Comparison of ENCODE assay signal across 34 cellular contexts in genomic region chr22:16562711-16563554, GRCh38. TPM values are rescaled to one million over a fixed set of nuclear protein-coding genes. Genes with fewer than 3 reads are reported as not detected.
"Had no signal": no experiment of that assay in that cellular context is flagged by ENCODE, and none has a peak within 500 bp of the region (broad histone marks: within the 10 kb centered on the region; RNA-seq: fewer than 3 reads in every experiment).

No MANE protein-coding gene starts in this region.

- H3K27me3 ChIP-seq: brain microvascular endothelial cell, esophagus muscularis mucosa, foreskin keratinocyte, gastrocnemius medialis, heart left ventricle had no signal

- H3K36me3 Mint-ChIP-seq: activated naive CD8-positive, alpha-beta T cell had no signal

- H3K4me1 ChIP-seq: esophagus muscularis mucosa, foreskin keratinocyte, gastrocnemius medialis, heart left ventricle had no signal

- H3K27ac Mint-ChIP-seq: activated CD4-positive, alpha-beta T cell treated with anti-CD3 and anti-CD28 coated beads for 36 hours; activated CD8-positive, alpha-beta T cell treated with anti-CD3 and anti-CD28 coated beads for 36 hours; activated naive CD8-positive, alpha-beta T cell; activated T-helper 17 cell treated with anti-CD3 and anti-CD28 coated beads, Interleukin-2, amount 50 U/mL, for 72 hours; effector memory CD8-positive, alpha-beta T cell had no signal

- H3K9me3 ChIP-seq: esophagus muscularis mucosa, gastrocnemius medialis, heart left ventricle had no signal

- H3K4me3 Mint-ChIP-seq: activated CD4-positive, alpha-beta T cell treated with anti-CD3 and anti-CD28 coated beads for 36 hours; activated CD8-positive, alpha-beta T cell treated with anti-CD3 and anti-CD28 coated beads for 36 hours; activated naive CD8-positive, alpha-beta T cell; activated T-cell treated with anti-CD3 and anti-CD28 coated beads, Interleukin-2, amount 50 U/mL, for 4 hours; activated T-helper 17 cell treated with anti-CD3 and anti-CD28 coated beads, Interleukin-2, amount 50 U/mL, for 72 hours; central memory CD8-positive, alpha-beta T cell; effector memory CD8-positive, alpha-beta T cell had no signal

- H3K27ac ChIP-seq: brain microvascular endothelial cell, esophagus muscularis mucosa, foreskin keratinocyte, gastrocnemius medialis, heart left ventricle had no signal

- DNase-seq: activated CD4-positive, alpha-beta T cell treated with anti-CD3 and anti-CD28 coated beads for 36 hours; activated CD4-positive, alpha-beta T cell treated with anti-CD3 and anti-CD28 coated beads, Interleukin-2, amount 50 U/mL, for 1 hour; activated CD4-positive, alpha-beta T cell treated with anti-CD3 and anti-CD28 coated beads, Interleukin-2, amount 50 U/mL, for 48 hours; activated CD4-positive, CD25-positive, alpha-beta regulatory T cell; activated CD4-positive, CD25-positive, alpha-beta regulatory T cell treated with anti-CD3 and anti-CD28 coated beads, Interleukin-2, amount 50 U/mL, for 72 hours; activated CD8-positive, alpha-beta memory T cell treated with anti-CD3 and anti-CD28 coated beads for 24 hours; activated CD8-positive, alpha-beta T cell treated with anti-CD3 and anti-CD28 coated beads for 36 hours; activated effector memory CD4-positive, alpha-beta T cell treated with Interleukin-2 at 50 U/mL for 16 hours; activated gamma-delta T cell treated with Interleukin-2 at 50 U/mL for 16 hours; activated naive CD4-positive, alpha-beta T cell treated with anti-CD3 and anti-CD28 coated beads, Interleukin-2, amount 50 U/mL, for 16 hours; activated naive CD4-positive, alpha-beta T cell treated with Interleukin-2 at 50 U/mL for 16 hours; activated T-cell treated with anti-CD3 and anti-CD28 coated beads, Interleukin-2, amount 50 U/mL, for 4 hours; amniotic stem cell; anterior cingulate cortex; brain microvascular endothelial cell; cortex of kidney; dermis blood vessel endothelial cell; effector CD4-positive, alpha-beta T cell; effector memory CD8-positive, alpha-beta T cell; erythroblast; foreskin keratinocyte; gastrocnemius medialis; glutamatergic neuron; T-helper 2 cell had no signal

- H3K9me3 Mint-ChIP-seq: activated CD8-positive, alpha-beta T cell treated with anti-CD3 and anti-CD28 coated beads for 36 hours; activated T-cell treated with anti-CD3 and anti-CD28 coated beads, Interleukin-2, amount 50 U/mL, for 4 hours; activated T-helper 17 cell treated with anti-CD3 and anti-CD28 coated beads, Interleukin-2, amount 50 U/mL, for 72 hours; central memory CD8-positive, alpha-beta T cell had no signal

- H3K27me3 Mint-ChIP-seq: activated CD4-positive, alpha-beta T cell treated with anti-CD3 and anti-CD28 coated beads for 36 hours; activated CD8-positive, alpha-beta T cell treated with anti-CD3 and anti-CD28 coated beads for 36 hours; activated naive CD8-positive, alpha-beta T cell; activated T-helper 17 cell treated with anti-CD3 and anti-CD28 coated beads, Interleukin-2, amount 50 U/mL, for 72 hours; central memory CD8-positive, alpha-beta T cell; effector memory CD8-positive, alpha-beta T cell had no signal

- H3K4me3 ChIP-seq: esophagus muscularis mucosa, gastrocnemius medialis, heart left ventricle had no signal

- ATAC-seq: activated CD4-positive, alpha-beta T cell treated with anti-CD3 and anti-CD28 coated beads for 36 hours; activated CD8-positive, alpha-beta T cell treated with anti-CD3 and anti-CD28 coated beads for 36 hours; activated T-cell treated with anti-CD3 and anti-CD28 coated beads, Interleukin-2, amount 50 U/mL, for 4 hours; activated T-helper 17 cell treated with anti-CD3 and anti-CD28 coated beads, Interleukin-2, amount 50 U/mL, for 72 hours; effector memory CD8-positive, alpha-beta T cell; foreskin keratinocyte; gastrocnemius medialis; heart left ventricle had no signal

- H3K4me1 Mint-ChIP-seq: activated CD4-positive, alpha-beta T cell treated with anti-CD3 and anti-CD28 coated beads for 36 hours; activated T-helper 17 cell treated with anti-CD3 and anti-CD28 coated beads, Interleukin-2, amount 50 U/mL, for 72 hours; central memory CD8-positive, alpha-beta T cell had no signal

- H3K36me3 ChIP-seq: brain microvascular endothelial cell, esophagus muscularis mucosa, gastrocnemius medialis, heart left ventricle had no signal

RNA-seq across cellular contexts. Expression of gene CCT8L2, which starts 29.7 kb away (rescaled TPM):
- total RNA-seq: activated CD4-positive, alpha-beta T cell treated with anti-CD3 and anti-CD28 coated beads for 36 hours; activated CD8-positive, alpha-beta T cell treated with anti-CD3 and anti-CD28 coated beads for 36 hours; activated T-helper 17 cell treated with anti-CD3 and anti-CD28 coated beads, Interleukin-2, amount 50 U/mL, for 72 hours; astrocyte; bronchial epithelial cell; cardiac septum; cerebellum; dermis blood vessel endothelial cell; esophagus muscularis mucosa; foreskin keratinocyte; gastrocnemius medialis; heart left ventricle; T-helper 1 cell treated with Interleukin-12 subunit alpha and Interleukin-12 subunit beta and Interleukin-4 antibody, amounts not matched to agents 30 ng/mL and 1 ng/mL, for 36 hours had no signal
